In genomic region chr11:63938481-63939350, GRCh38 we compare ENCODE assay signal across 1 cellular context.
TF ChIP-seq lines count a peak whose summit lies in the region.

NAA40 (plus strand) TSS chr11:63939002; CDS start chr11:63939097, 95 bp downstream.

TF ChIP-seq in HepG2, 621 proteins besides CTCF, POLR2A, EP300 and RAD21 (continued from another document and continues in another):
- TF ChIP-seq PRDM4 (CRISPR knock-in tag; IDR thresholded peaks at IDR 0.05; ENCODE audit: borderline replicate concordance) (no peak), HMGXB4 (CRISPR knock-in tag; IDR thresholded peaks at IDR 0.05; ENCODE audit: borderline replicate concordance in 1 of 2, low read depth in 1 of 2) (peak in 1 of 2 experiments; percentile 82; a peak in 2 of 4 replicates), RXRA (CRISPR knock-in tag; IDR thresholded peaks at IDR 0.05) (peak; percentile 45), ZNF878 (CRISPR knock-in tag; IDR thresholded peaks at IDR 0.05) (no peak), TCF12 (IDR thresholded peaks at IDR 0.05) (no peak), TCF12 (CRISPR knock-in tag; IDR thresholded peaks at IDR 0.05) (no peak), MAFF (IDR thresholded peaks at IDR 0.05; ENCODE audit: low read depth, low read length) (no peak), ZZZ3 (CRISPR knock-in tag; IDR thresholded peaks at IDR 0.05; ENCODE audit: borderline replicate concordance) (no peak), HNRNPLL (IDR thresholded peaks at IDR 0.05; ENCODE audit: low read depth, low read length, poor library complexity, severe bottlenecking) (peak; percentile 66), ZNF335 (CRISPR knock-in tag; IDR thresholded peaks at IDR 0.05) (0 out of 2 replicates have a peak, but pooled peaks have one; percentile 16), MXI1 (IDR thresholded peaks at IDR 0.05; ENCODE audit: borderline replicate concordance, low read depth, low read length) (peak; percentile 98), GABPB1 (CRISPR knock-in tag; IDR thresholded peaks at IDR 0.05) (peak; percentile 88), TFAP4 (IDR thresholded peaks at IDR 0.05; ENCODE audit: borderline replicate concordance, low read depth) (peak; percentile 58; the same call in 1 of the 2 replicates), RERE (CRISPR knock-in tag; IDR thresholded peaks at IDR 0.05; ENCODE audit: low read depth) (no peak), ZSCAN29 (CRISPR knock-in tag; conservative IDR thresholded peaks at IDR 0.05) (no peak), HIVEP1 (CRISPR knock-in tag; IDR thresholded peaks at IDR 0.05) (no peak), MED13 (CRISPR knock-in tag; IDR thresholded peaks at IDR 0.05) (no peak), FUBP1 (CRISPR knock-in tag; IDR thresholded peaks at IDR 0.05; ENCODE audit: borderline replicate concordance) (no peak), BRCA1 (CRISPR knock-in tag; IDR thresholded peaks at IDR 0.05) (no peak), ZNF614 (CRISPR knock-in tag; IDR thresholded peaks at IDR 0.05; ENCODE audit: borderline replicate concordance) (peak; percentile 34; the same call in 1 of the 2 replicates), NR3C1 (CRISPR knock-in tag; IDR thresholded peaks at IDR 0.05) (no peak), RXRB (CRISPR knock-in tag; IDR thresholded peaks at IDR 0.05; ENCODE audit: borderline replicate concordance) (peak; percentile 40; the same call in 1 of the 2 replicates), THAP7 (CRISPR knock-in tag; IDR thresholded peaks at IDR 0.05) (no peak), MZF1 (CRISPR knock-in tag; IDR thresholded peaks at IDR 0.05; ENCODE audit: borderline replicate concordance) (no peak), ZNF800 (CRISPR knock-in tag; IDR thresholded peaks at IDR 0.05) (0 out of 2 replicates have a peak, but pooled peaks have one; percentile 40), SNAPC4 (CRISPR knock-in tag; IDR thresholded peaks at IDR 0.05) (no peak), ZNF124 (CRISPR knock-in tag; IDR thresholded peaks at IDR 0.05) (peak; percentile 49; the same call in 1 of the 2 replicates), SKI (IDR thresholded peaks at IDR 0.05; ENCODE audit: partially characterized antibody) (peak; percentile 72), NFKB2 (CRISPR knock-in tag; IDR thresholded peaks at IDR 0.05; ENCODE audit: borderline replicate concordance) (peak; percentile 4; the same call in 1 of the 2 replicates), ZNF574 (CRISPR knock-in tag; IDR thresholded peaks at IDR 0.05) (peak; percentile 63; the same call in 1 of the 2 replicates), ZFP1 (CRISPR knock-in tag; IDR thresholded peaks at IDR 0.05) (no peak), SCMH1 (CRISPR knock-in tag; IDR thresholded peaks at IDR 0.05; ENCODE audit: borderline replicate concordance) (no peak), U2AF1 (optimal IDR thresholded peaks at IDR 0.05; ENCODE audit: low read depth, low read length) (no peak)
